ENCODE assay signal across 8 cellular contexts in the genomic region with DNA sequence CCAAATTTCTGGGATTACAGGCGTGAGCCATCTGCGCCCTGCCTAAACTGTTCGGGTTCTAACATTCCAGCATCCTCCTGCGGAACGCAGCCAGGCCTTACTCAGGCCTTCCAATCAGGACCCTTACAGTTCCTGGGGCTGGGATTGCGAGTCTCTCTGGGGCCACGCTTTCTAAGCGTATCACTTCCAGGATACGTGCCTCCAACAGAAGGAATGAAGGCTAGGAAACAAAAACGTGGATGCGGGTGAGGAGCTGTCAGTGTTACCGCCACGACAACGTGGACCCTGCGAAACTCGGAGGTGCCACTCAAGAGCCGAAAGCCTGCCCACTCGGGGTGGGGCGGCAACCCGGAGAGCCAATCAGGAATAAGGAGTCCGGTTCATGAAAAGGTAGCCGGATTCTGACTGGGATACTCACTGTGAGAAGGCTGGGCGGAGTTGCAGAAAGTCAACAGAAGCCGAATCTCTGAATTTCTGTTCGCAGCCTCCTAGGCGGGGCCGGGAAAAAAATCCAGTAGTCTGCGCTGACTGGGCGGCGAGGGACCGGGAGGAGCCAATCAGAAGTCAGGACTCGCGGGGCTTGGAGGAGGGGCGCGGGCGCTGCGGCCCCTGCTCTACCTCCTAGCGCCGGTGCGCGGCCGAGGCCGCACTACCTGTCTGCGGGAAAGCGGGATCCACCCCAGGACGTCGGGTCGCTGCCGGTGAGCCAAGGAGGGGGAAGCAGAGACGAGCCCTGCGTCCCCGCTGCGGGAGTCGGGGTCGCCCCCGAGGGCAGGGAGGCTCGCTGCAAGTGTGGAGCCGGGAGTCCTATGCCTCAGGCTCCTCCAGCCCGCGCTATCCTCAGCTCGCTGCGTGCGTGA. TPM values are rescaled to one million over a fixed set of nuclear protein-coding genes. Genes with fewer than 3 reads are reported as not detected.
DNase-seq lines count a peak whose midpoint lies in the region; ATAC-seq and TF ChIP-seq lines count a peak whose summit lies in the region.

Gene HYKK (plus strand): TSS at position 607 of the 860 bp plus-strand sequence. CDS start 5,512 bp downstream, outside the sequence.

- peak within 1 kb of the TSS; percentile 87 for H3K4me2 ChIP-seq in smooth muscle cell

- H3K4me3 Mint-ChIP-seq in activated B cell treated with CpG ODN at 0.5 μM for 24 hours: peak within 1 kb of the TSS; percentile 91

- peaks cover 11% of the 10 kb centered on the region for H3K4me1 Mint-ChIP-seq in activated B cell treated with CpG ODN at 0.5 μM for 24 hours

- no peaks in the 10 kb centered on the region for H4K20me1 ChIP-seq in smooth muscle cell (ENCODE audit: low read depth)

- no peak within 1 kb of the TSS for H3K9ac ChIP-seq in smooth muscle cell (ENCODE audit: low read depth)

- TF ChIP-seq CTCF in AG04449 (IDR thresholded peaks at IDR 0.05; ENCODE audit: insufficient read depth, low read length, missing control alignments) (peak; percentile 27), activated B cell treated with CpG ODN at 0.5 μM for 24 hours (IDR thresholded peaks at IDR 0.05) (no peak), smooth muscle cell (IDR thresholded peaks at IDR 0.05; ENCODE audit: borderline replicate concordance, insufficient read depth, poor library complexity, severe bottlenecking) (no peak)

- WGBS in smooth muscle cell (ENCODE audit: low lambda C conversion rate): 2% methylated on average over 58 of the region's 63 CpGs

- CTCF ChIA-PET in AG04449 (lab: Yijun Ruan, JAX) (interaction anchor here (0.7 kb wide), 1 partner anchor 66 kb away, joined by 3 read pairs; no protein-coding TSS in a partner anchor), activated B cell treated with CpG ODN at 0.5 μM for 24 hours (lab: Charles Lee) (no interaction called here)

- H3K79me2 ChIP-seq in smooth muscle cell (ENCODE audit: low read depth): no peaks in the 10 kb centered on the region

- peaks cover 2% of the 10 kb centered on the region for H3K36me3 Mint-ChIP-seq in activated B cell treated with CpG ODN at 0.5 μM for 24 hours (ENCODE audit: low read depth)

- peaks cover 8% of the 10 kb centered on the region for H3F3A ChIP-seq in smooth muscle cell (ENCODE audit: low read depth)

- peaks cover 3% of the 10 kb centered on the region for H3K27me3 ChIP-seq in smooth muscle cell (ENCODE audit: low read depth)

- H2AFZ ChIP-seq in smooth muscle cell (ENCODE audit: low read depth): peak within 1 kb of the TSS; percentile 76

- no peaks in the 10 kb centered on the region for H3K36me3 ChIP-seq in smooth muscle cell (ENCODE audit: low read depth)

- H3K4me3 ChIP-seq in AG04449 (ENCODE audit: low read depth, low read length): peak within 1 kb of the TSS; percentile 97
- H3K4me3 ChIP-seq in smooth muscle cell: peak within 1 kb of the TSS; percentile 61

- H3K27ac ChIP-seq in smooth muscle cell (ENCODE audit: low read depth): peak within 1 kb of the TSS; percentile 14

- H3K4me1 ChIP-seq in smooth muscle cell (ENCODE audit: low read depth): no peaks in the 10 kb centered on the region

- peaks cover 13% of the 10 kb centered on the region for H3K27me3 Mint-ChIP-seq in activated B cell treated with CpG ODN at 0.5 μM for 24 hours

- H3K9me3 Mint-ChIP-seq in activated B cell treated with CpG ODN at 0.5 μM for 24 hours: no peaks in the 10 kb centered on the region

- peak; percentile 89 for ATAC-seq in GM18909 (IDR thresholded peaks at IDR 0.05; ENCODE audit: poor library complexity, unreplicated experiment)
- ATAC-seq in HG03175 (IDR thresholded peaks at IDR 0.05; ENCODE audit: unreplicated experiment): peak; percentile 91
- peak; percentile 87 for ATAC-seq in activated B cell treated with CpG ODN at 0.5 μM for 24 hours (ENCODE audit: low read depth)

- intact Hi-C loops in activated B cell treated with CpG ODN at 0.5 μM for 24 hours (cut with micrococcal nuclease): loop anchor here (2.0 to 10.0 kb wide), 3 partner anchors 34 to 198 kb away; partner anchors contain the start of genes IREB2 and PSMA4

- no peak within 1 kb of the TSS for H3K27ac Mint-ChIP-seq in activated B cell treated with CpG ODN at 0.5 μM for 24 hours

- DNase-seq in AG04449 (ENCODE audit: low read depth, low spot score) (peak; percentile 82), NCI-H2227 treated with DMSO at 0.1 percent for 48 hours (lab: John Stamatoyannopoulos, UW) (peak; percentile 93), activated B cell treated with CpG ODN at 0.5 μM for 24 hours (peak; percentile 53), inferior parietal cortex (ENCODE audit: extremely low spot score) (peak; percentile 91), smooth muscle cell (lab: John Stamatoyannopoulos, UW; ENCODE audit: unreplicated experiment) (peak; percentile 74)
- peak; percentile 66 for DNase-seq in central memory CD4-positive, alpha-beta T cell

- H3K9me3 ChIP-seq in smooth muscle cell (replicated peaks; ENCODE audit: low read depth): no peaks in the 10 kb centered on the region

- POLR2A ChIA-PET in AG04449 (lab: Yijun Ruan, JAX): interaction anchor here (1.3 kb wide), 1 partner anchor 33 kb away, joined by 4 read pairs; the partner anchor contains the start of gene PSMA4
- POLR2A ChIA-PET in activated B cell treated with CpG ODN at 0.5 μM for 24 hours (lab: Charles Lee): interaction anchor here (1.5 to 2.1 kb wide), 2 partner anchors 33 to 69 kb away, joined by 6 to 8 read pairs; partner anchors contain the start of genes IREB2 and PSMA4

RNA-seq across cellular contexts. Expression of gene HYKK, which starts in this region (rescaled TPM):
- 0.10 and 0.53 TPM in 2 replicates for total RNA-seq in activated B cell treated with CpG ODN at 0.5 μM for 24 hours
- 0.54 and 1.7 TPM in 2 replicates for total RNA-seq in smooth muscle cell
- polyA plus RNA-seq in smooth muscle cell: 2.1 and 2.4 TPM in 2 replicates

Comparison
In these comparisons a context has a peak if more than half of its experiments do, and no peak if none do; other contexts are left out.
1. Peak in every context shown above with its lines: DNase-seq, ATAC-seq, H3K4me3 ChIP-seq and H3K27ac ChIP-seq.
2. Peak in DNase-seq and ATAC-seq in activated B cell treated with CpG ODN at 0.5 μM for 24 hours; RNA of the gene not detected or under 1 TPM.